In the genomic region with DNA sequence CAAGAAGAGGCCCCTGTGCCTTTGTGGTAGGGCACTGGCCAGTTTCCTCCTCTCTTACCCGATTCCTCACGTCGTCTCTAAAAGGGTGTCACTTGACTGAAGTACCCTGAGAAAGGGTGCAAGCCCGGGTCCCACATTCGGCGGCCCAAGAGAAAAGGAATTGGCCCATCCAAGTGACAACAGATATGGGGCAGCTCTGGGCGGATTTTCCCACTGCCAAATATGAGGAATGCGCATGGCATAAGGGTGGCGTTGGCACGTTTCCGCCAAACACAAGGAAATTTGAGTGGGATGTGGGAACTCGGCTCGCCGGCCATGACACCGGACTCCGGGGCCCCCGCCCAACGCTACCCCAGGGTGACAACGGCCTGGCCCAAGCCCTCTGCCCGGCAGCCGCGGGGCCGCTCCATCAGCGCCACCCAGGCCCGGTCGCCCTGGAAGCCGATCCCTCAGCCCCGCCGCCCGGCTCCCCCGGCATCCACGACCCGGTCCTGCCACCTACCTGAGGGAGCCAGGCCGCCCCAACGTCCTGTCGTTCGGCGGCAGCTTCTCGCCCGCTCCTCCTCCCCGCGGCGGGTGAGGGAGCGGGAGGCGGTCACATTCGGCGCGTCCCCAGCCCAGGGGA, we compare ENCODE assay signal across 8 cellular contexts. TPM values are rescaled to one million over a fixed set of nuclear protein-coding genes. Genes with fewer than 3 reads are reported as not detected.
DNase-seq lines count a peak whose midpoint lies in the region; ATAC-seq and TF ChIP-seq lines count a peak whose summit lies in the region.

No MANE protein-coding gene starts in this region.

- peak overlapping the region; percentile 90 to 97 for H3K4me3 ChIP-seq in HCT116 (replicated peaks in 1 of 2; ENCODE audit: low read depth in 1 of 2, low read length in 2 of 2)
- peak overlapping the region; percentile 92 for H3K4me3 ChIP-seq in adipocyte (ENCODE audit: low read length)
- peak overlapping the region; percentile 85 for H3K4me3 ChIP-seq in left ventricle myocardium inferior

- peak overlapping the region; percentile 89 for H3K4me2 ChIP-seq in HCT116 (ENCODE audit: low read length)

- H3K36me3 ChIP-seq in HCT116 (ENCODE audit: control insufficient read depth in 1 of 2, insufficient read depth in 2 of 2, low read length in 2 of 2) (no peaks in the 10 kb centered on the region), adipocyte (ENCODE audit: control insufficient read depth, insufficient read depth, low read length, severe bottlenecking) (no peaks in the 10 kb centered on the region), left ventricle myocardium inferior (no peaks in the 10 kb centered on the region)

- DNase-seq in NCI-H2029 (lab: John Stamatoyannopoulos, UW): peak; percentile 33
- DNase-seq in NCI-H2029 treated with DMSO at 0.1 percent for 48 hours (lab: John Stamatoyannopoulos, UW): no peak
- DNase-seq in HCT116 (ENCODE audit: low read depth, low spot score): no peak
- peak; percentile 32 for DNase-seq in MV-4-11 (lab: John Stamatoyannopoulos, UW)
- DNase-seq in adipocyte (ENCODE audit: low read depth): peak; percentile 70
- DNase-seq in left ventricle myocardium inferior: peak; percentile 39
- DNase-seq in progenitor cell of endocrine pancreas (ENCODE audit: low spot score, unreplicated experiment): peak; percentile 35
- DNase-seq in NCI-H774 (lab: John Stamatoyannopoulos, UW): no peak

- H3K79me2 ChIP-seq in HCT116 (ENCODE audit: insufficient read depth, low read length): peaks cover 55% of the 10 kb centered on the region

- peak overlapping the region; percentile 89 for H3K4me3 Mint-ChIP-seq in progenitor cell of endocrine pancreas (ENCODE audit: low read depth)

- intact Hi-C loops in HCT116 (cut with micrococcal nuclease): loop anchor here (5.0 kb wide), 1 partner anchor 106 kb away; a partner anchor contains a TSS
- intact Hi-C loops in left ventricle myocardium inferior (cut with micrococcal nuclease): no loop called here

- no peak for TF ChIP-seq RAD21 in HCT116 (IDR thresholded peaks at IDR 0.05; ENCODE audit: low read depth)

- peak; percentile 58 for ATAC-seq in HCT116

- POLR2A ChIA-PET in HCT116 (lab: Charles Lee): interaction anchor here (0.9 to 1.0 kb wide), 2 partner anchors 12 to 31 kb away, joined by 3 read pairs; no protein-coding TSS in a partner anchor

- RAD21 ChIA-PET in HCT116 (lab: Charles Lee; ENCODE audit: low non-redundant PET in 1 of 2, low total read pairs in 2 of 2, uncharacterized antibody in 2 of 2, unreplicated experiment in 2 of 2): no interaction called here

- H3K4me1 ChIP-seq in HCT116 (ENCODE audit: control insufficient read depth in 1 of 2, insufficient read depth in 2 of 2, low read length in 2 of 2): peaks cover 32 to 43% of the 10 kb centered on the region in 2 experiments
- peaks cover 45% of the 10 kb centered on the region for H3K4me1 ChIP-seq in adipocyte (ENCODE audit: control insufficient read depth, insufficient read depth, low read length)
- H3K4me1 ChIP-seq in left ventricle myocardium inferior: peaks cover 62% of the 10 kb centered on the region

- H3K9me3 ChIP-seq in HCT116 (ENCODE audit: control insufficient read depth in 1 of 2, insufficient read depth in 1 of 2, low read depth in 1 of 2, low read length in 2 of 2) (no peaks in the 10 kb centered on the region), adipocyte (ENCODE audit: control insufficient read depth, low read length) (no peaks in the 10 kb centered on the region), left ventricle myocardium inferior (replicated peaks) (no peaks in the 10 kb centered on the region)

- BruUV-seq in HCT116 (replicated peaks; lab: Mats Ljungman, UMichigan): no TSS peak

- TF ChIP-seq CTCF in HCT116 (IDR thresholded peaks at IDR 0.05 in 2 of 3, conservative IDR thresholded peaks at IDR 0.05 in 1 of 3; ENCODE audit: borderline replicate concordance in 1 of 3, insufficient read depth in 1 of 3, low read depth in 2 of 3, low read length in 2 of 3) (no peak), left ventricle myocardium inferior (IDR thresholded peaks at IDR 0.05; ENCODE audit: borderline replicate concordance) (no peak), progenitor cell of endocrine pancreas (IDR thresholded peaks at IDR 0.05; ENCODE audit: unreplicated experiment) (peak; percentile 16)

- peak overlapping the region; percentile 99 for H3K27ac Mint-ChIP-seq in progenitor cell of endocrine pancreas

- H3K27me3 ChIP-seq in HCT116 (ENCODE audit: insufficient read depth, low read length) (no peaks in the 10 kb centered on the region), adipocyte (replicated peaks; ENCODE audit: control insufficient read depth, insufficient read depth, low read length) (no peaks in the 10 kb centered on the region), left ventricle myocardium inferior (ENCODE audit: low read depth) (no peaks in the 10 kb centered on the region)

- peak overlapping the region; percentile 94 for H3K27ac ChIP-seq in HCT116 (ENCODE audit: low read depth, low read length)
- peak overlapping the region; percentile 98 for H3K27ac ChIP-seq in left ventricle myocardium inferior (replicated peaks)

- H3K27me3 Mint-ChIP-seq in progenitor cell of endocrine pancreas: no peaks in the 10 kb centered on the region

- H3K9me3 Mint-ChIP-seq in progenitor cell of endocrine pancreas (ENCODE audit: low read depth): no peaks in the 10 kb centered on the region

- H3K36me3 Mint-ChIP-seq in progenitor cell of endocrine pancreas (ENCODE audit: insufficient read depth): no peaks in the 10 kb centered on the region

- no peaks in the 10 kb centered on the region for H3K9me2 ChIP-seq in HCT116 (ENCODE audit: insufficient read depth)

- peak overlapping the region; percentile 100 for H3K9ac ChIP-seq in HCT116 (ENCODE audit: low read length)
- H3K9ac ChIP-seq in adipocyte (ENCODE audit: low read length): peak overlapping the region; percentile 100

- H2AFZ ChIP-seq in HCT116 (ENCODE audit: low read depth, low read length, poor library complexity, severe bottlenecking): no peak overlapping the region

- H3K4me1 Mint-ChIP-seq in progenitor cell of endocrine pancreas (ENCODE audit: low read depth): peaks cover 27% of the 10 kb centered on the region

- no peak for TF ChIP-seq POLR2A in HCT116 (IDR thresholded peaks at IDR 0.05; ENCODE audit: borderline replicate concordance, extremely low read depth, insufficient read depth, insufficient read length)

- CTCF ChIA-PET in HCT116 (lab: Charles Lee): interaction anchor here (0.6 kb wide), 1 partner anchor 53 kb away, joined by 3 read pairs; no protein-coding TSS in a partner anchor

- peaks cover 4% of the 10 kb centered on the region; the same call in 1 of the 2 replicates for H4K20me1 ChIP-seq in HCT116 (ENCODE audit: insufficient read depth)

TF ChIP-seq in HCT116, 20 proteins besides CTCF, POLR2A, EP300 and RAD21 (continues in another document):
- TF ChIP-seq POLR2AphosphoS5 (IDR thresholded peaks at IDR 0.05; ENCODE audit: low read depth, low read length) (no peak), ZNF274 (IDR thresholded peaks at IDR 0.05; ENCODE audit: low read depth, low read length) (no peak), TCF7L2 (IDR thresholded peaks at IDR 0.05; ENCODE audit: borderline replicate concordance, extremely low read depth, insufficient read depth, insufficient read length) (no peak), ELF1 (IDR thresholded peaks at IDR 0.05; ENCODE audit: borderline replicate concordance, low read depth) (no peak), SIN3A (IDR thresholded peaks at IDR 0.05; ENCODE audit: low read depth) (no peak), EGR1 (IDR thresholded peaks at IDR 0.05; ENCODE audit: low read depth) (no peak), SP1 (IDR thresholded peaks at IDR 0.05; ENCODE audit: low read depth) (no peak), EZH2 (IDR thresholded peaks at IDR 0.05) (no peak), YY1 (IDR thresholded peaks at IDR 0.05; ENCODE audit: extremely low read depth, insufficient replicate concordance, low read depth, low read length) (peak; percentile 4), EZH2phosphoT487 (IDR thresholded peaks at IDR 0.05; ENCODE audit: borderline replicate concordance) (no peak), FOSL1 (IDR thresholded peaks at IDR 0.05; ENCODE audit: low read depth) (no peak), ZFX (IDR thresholded peaks at IDR 0.05) (peak; percentile 93)
- TF ChIP-seq, protein P1, sequence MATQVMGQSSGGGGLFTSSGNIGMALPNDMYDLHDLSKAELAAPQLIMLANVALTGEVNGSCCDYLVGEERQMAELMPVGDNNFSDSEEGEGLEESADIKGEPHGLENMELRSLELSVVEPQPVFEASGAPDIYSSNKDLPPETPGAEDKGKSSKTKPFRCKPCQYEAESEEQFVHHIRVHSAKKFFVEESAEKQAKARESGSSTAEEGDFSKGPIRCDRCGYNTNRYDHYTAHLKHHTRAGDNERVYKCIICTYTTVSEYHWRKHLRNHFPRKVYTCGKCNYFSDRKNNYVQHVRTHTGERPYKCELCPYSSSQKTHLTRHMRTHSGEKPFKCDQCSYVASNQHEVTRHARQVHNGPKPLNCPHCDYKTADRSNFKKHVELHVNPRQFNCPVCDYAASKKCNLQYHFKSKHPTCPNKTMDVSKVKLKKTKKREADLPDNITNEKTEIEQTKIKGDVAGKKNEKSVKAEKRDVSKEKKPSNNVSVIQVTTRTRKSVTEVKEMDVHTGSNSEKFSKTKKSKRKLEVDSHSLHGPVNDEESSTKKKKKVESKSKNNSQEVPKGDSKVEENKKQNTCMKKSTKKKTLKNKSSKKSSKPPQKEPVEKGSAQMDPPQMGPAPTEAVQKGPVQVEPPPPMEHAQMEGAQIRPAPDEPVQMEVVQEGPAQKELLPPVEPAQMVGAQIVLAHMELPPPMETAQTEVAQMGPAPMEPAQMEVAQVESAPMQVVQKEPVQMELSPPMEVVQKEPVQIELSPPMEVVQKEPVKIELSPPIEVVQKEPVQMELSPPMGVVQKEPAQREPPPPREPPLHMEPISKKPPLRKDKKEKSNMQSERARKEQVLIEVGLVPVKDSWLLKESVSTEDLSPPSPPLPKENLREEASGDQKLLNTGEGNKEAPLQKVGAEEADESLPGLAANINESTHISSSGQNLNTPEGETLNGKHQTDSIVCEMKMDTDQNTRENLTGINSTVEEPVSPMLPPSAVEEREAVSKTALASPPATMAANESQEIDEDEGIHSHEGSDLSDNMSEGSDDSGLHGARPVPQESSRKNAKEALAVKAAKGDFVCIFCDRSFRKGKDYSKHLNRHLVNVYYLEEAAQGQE (IDR thresholded peaks at IDR 0.05; ENCODE audit: low read depth): no peak
- TF ChIP-seq, protein P2, sequence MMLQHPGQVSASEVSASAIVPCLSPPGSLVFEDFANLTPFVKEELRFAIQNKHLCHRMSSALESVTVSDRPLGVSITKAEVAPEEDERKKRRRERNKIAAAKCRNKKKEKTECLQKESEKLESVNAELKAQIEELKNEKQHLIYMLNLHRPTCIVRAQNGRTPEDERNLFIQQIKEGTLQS (IDR thresholded peaks at IDR 0.05): no peak

RNA-seq across cellular contexts. Expression of a gene that starts 0.5 kb away (rescaled TPM):
- 64.3 TPM for total RNA-seq in HCT116 (2021; ENCODE audit: unreplicated experiment)
- polyA plus RNA-seq in HCT116 (2012): 49.7 and 51.0 TPM in 2 replicates
- total RNA-seq in left ventricle myocardium inferior: 137 TPM
- 135 and 139 TPM in 2 replicates for total RNA-seq in progenitor cell of endocrine pancreas

Comparison
In these comparisons a context has a peak if more than half of its experiments do, and no peak if none do; other contexts are left out.
1. DNase-seq: peak in NCI-H2029 (single experiment), MV-4-11 (single experiment), adipocyte (single experiment), left ventricle myocardium inferior (single experiment) and progenitor cell of endocrine pancreas (single experiment); none in NCI-H2029 treated with DMSO at 0.1 percent for 48 hours (single experiment), HCT116 (single experiment) and NCI-H774 (single experiment).
2. Peak in every context shown above with its lines, with median percentiles within 50 percentile points of each other: H3K4me3 ChIP-seq.